8 cellular contexts compared by ENCODE assay signal in genomic region chrX:103254921-103255455, GRCh38. TPM values are rescaled to one million over a fixed set of nuclear protein-coding genes. Genes with fewer than 3 reads are reported as not detected.
DNase-seq lines count a peak whose midpoint lies in the region; ATAC-seq, FAIRE-seq and TF ChIP-seq lines count a peak whose summit lies in the region.

TCEAL8 (minus strand) TSS chrX:103255155; CDS start chrX:103253979, 1,176 bp downstream.

- in situ Hi-C loops in GM13976 (cut with MboI; ENCODE audit: low sequenced_read_pairs, unreplicated experiment) = no loop called here
- in situ Hi-C loops in GM12878 (cut with MboI) = no loop called here
- in situ Hi-C loops in HAP-1 (cut with MboI; ENCODE audit: low sequenced_read_pairs) = no loop called here

- peak; percentile 85 for FAIRE-seq in GM12878 (lab: Jason Lieb, UNC)

- 19% methylated on average over 22 of the region's 22 CpGs for WGBS in GM12878 (ENCODE audit: insufficient coverage, insufficient replicate concordance, low lambda C conversion rate, missing lambda C conversion rate)

- peak within 1 kb of the TSS; percentile 69 for H3K4me3 ChIP-seq in GM12878
- no peak within 1 kb of the TSS for H3K4me3 ChIP-seq in HAP-1

- peak within 1 kb of the TSS; percentile 80 for H3K9ac ChIP-seq in GM12878 (ENCODE audit: control insufficient read depth, insufficient read depth, low read length)

- RAD21 ChIA-PET in GM12878 (lab: Charles Lee; ENCODE audit: unreplicated experiment) = no interaction called here

- H2AFZ ChIP-seq in GM12878 (ENCODE audit: control insufficient read depth, low read depth, low read length) = peak within 1 kb of the TSS; percentile 91

- no TSS peak for BruUV-seq in GM12878 (replicated peaks; lab: Mats Ljungman, UMichigan)

- POLR2A ChIA-PET in GM12878 (lab: Charles Lee) = interaction anchor here (1.0 kb wide), 1 partner anchor 1836 kb away, joined by 4 read pairs; no protein-coding TSS in a partner anchor

- SMC1A ChIA-PET in GM12878 (lab: Charles Lee; ENCODE audit: uncharacterized antibody, unreplicated experiment) = interaction anchor here (1.2 kb wide), 1 partner anchor 209 kb away, joined by 4 read pairs; no protein-coding TSS in a partner anchor

- TF ChIP-seq EP300 in GM12878 (IDR thresholded peaks at IDR 0.05; ENCODE audit: borderline replicate concordance in 1 of 2, control insufficient read depth in 1 of 2, low read depth in 2 of 2, low read length in 2 of 2) = no peak

- TF ChIP-seq POLR2A in GM12878 (IDR thresholded peaks at IDR 0.05; ENCODE audit: low read depth, low read length) = peak; percentile 39; the same call in 1 of the 2 replicates

- intact Hi-C loops in GM12878 (cut with micrococcal nuclease; ENCODE audit: unreplicated experiment) = no loop called here

- peak; percentile 51 for DNase-seq in GM13976 (ENCODE audit: low spot score)
- peak; percentile 81 for DNase-seq in NCI-H1694 (lab: John Stamatoyannopoulos, UW)
- peak; percentile 41 for DNase-seq in T-helper 22 cell (ENCODE audit: low read depth)
- peak; percentile 21 for DNase-seq in GM12878 (ENCODE audit: low read depth, low spot score)
- peak in 49 of 51 donors; percentile 1 to 87 (median 59) for DNase-seq in hypothalamus (lab: John Stamatoyannopoulos, UW)
- DNase-seq in retina = peak; percentile 85
- DNase-seq in HAP-1 (ENCODE audit: low spot score in 2 of 2) = no peak

- peak within 1 kb of the TSS; percentile 72 for H3K27ac ChIP-seq in GM12878 (ENCODE audit: control insufficient read depth, insufficient read depth)

- ATAC-seq in HG02852 (IDR thresholded peaks at IDR 0.05; ENCODE audit: unreplicated experiment) = peak; percentile 98
- peak; percentile 94 for ATAC-seq in GM12878

- H3K27me3 ChIP-seq in GM12878 (replicated peaks in 1 of 2; ENCODE audit: control insufficient read depth in 2 of 2, insufficient read depth in 2 of 2, low read length in 1 of 2) (no peaks in the 10 kb centered on the region), HAP-1 (ENCODE audit: low read depth) (no peaks in the 10 kb centered on the region; the same call in 1 of the 2 replicates)

- peak within 1 kb of the TSS; percentile 81 for H3K4me2 ChIP-seq in GM12878 (ENCODE audit: control insufficient read depth, insufficient read depth)

- CTCF ChIA-PET in GM12878 (lab: Yijun Ruan, JAX) = no interaction called here

- no peak for TF ChIP-seq RAD21 in GM12878 (IDR thresholded peaks at IDR 0.05; ENCODE audit: insufficient read depth, low read depth, low read length)

- no peaks in the 10 kb centered on the region; the same call in 1 of the 2 replicates for H4K20me1 ChIP-seq in GM12878 (ENCODE audit: control insufficient read depth, insufficient read depth)

- no peak for TF ChIP-seq CTCF in GM13976 (IDR thresholded peaks at IDR 0.05; ENCODE audit: borderline replicate concordance, control extremely low read depth, extremely low read depth, insufficient read depth, missing control alignments)
- no peak for TF ChIP-seq CTCF in GM12878 (IDR thresholded peaks at IDR 0.05 in 2 of 3, conservative IDR thresholded peaks at IDR 0.05 in 1 of 3; ENCODE audit: control insufficient read depth in 2 of 3, extremely low read depth in 1 of 3, insufficient read depth in 1 of 3, low read depth in 3 of 3, low read length in 3 of 3)

- H3K4me1 ChIP-seq in GM12878 (ENCODE audit: control insufficient read depth, insufficient read depth, low read length) (peaks cover 3% of the 10 kb centered on the region; the same call in 1 of the 2 replicates), HAP-1 (no peaks in the 10 kb centered on the region)

- peaks cover 8% of the 10 kb centered on the region for H3K79me2 ChIP-seq in GM12878 (ENCODE audit: control insufficient read depth, insufficient read depth, low read length)

- H3K36me3 ChIP-seq in GM12878 (ENCODE audit: control insufficient read depth in 2 of 2, insufficient read depth in 2 of 2, low read length in 1 of 2) (no peaks in the 10 kb centered on the region), HAP-1 (replicated peaks) (no peaks in the 10 kb centered on the region)

- H3K9me3 ChIP-seq in GM12878 (replicated peaks; ENCODE audit: control insufficient read depth, insufficient read depth, low read length) = no peaks in the 10 kb centered on the region
- no peaks in the 10 kb centered on the region for H3K9me3 ChIP-seq in HAP-1

TF ChIP-seq in GM12878, 131 proteins besides CTCF, POLR2A, EP300 and RAD21:
- TF ChIP-seq JUND (IDR thresholded peaks at IDR 0.05; ENCODE audit: low read depth, low read length) = no peak
- TF ChIP-seq TBL1XR1 (IDR thresholded peaks at IDR 0.05; ENCODE audit: low read depth, low read length) = 0 out of 2 replicates have a peak, but pooled peaks have one; percentile 16
- TF ChIP-seq LARP7 (IDR thresholded peaks at IDR 0.05) = 0 out of 2 replicates have a peak, but pooled peaks have one; percentile 12
- TF ChIP-seq PKNOX1 (IDR thresholded peaks at IDR 0.05) = peak; percentile 82
- TF ChIP-seq BHLHE40 (IDR thresholded peaks at IDR 0.05; ENCODE audit: borderline replicate concordance in 1 of 2, low read depth in 2 of 2, low read length in 1 of 2) = peak; percentile 61 to 89; a peak in 3 of 4 replicates
- no peak for TF ChIP-seq NFIC (IDR thresholded peaks at IDR 0.05; ENCODE audit: low read depth, low read length)
- TF ChIP-seq CREB1 (IDR thresholded peaks at IDR 0.05; ENCODE audit: low read depth) = peak; percentile 86
- TF ChIP-seq POLR2AphosphoS5 (IDR thresholded peaks at IDR 0.05; ENCODE audit: low read length) = 0 out of 2 replicates have a peak, but pooled peaks have one; percentile 22
- TF ChIP-seq CREM (IDR thresholded peaks at IDR 0.05; ENCODE audit: low read depth) = peak; percentile 66
- peak; percentile 68 for TF ChIP-seq USF1 (IDR thresholded peaks at IDR 0.05; ENCODE audit: borderline replicate concordance, extremely low read length, insufficient read depth, low read depth, low read length)
- no peak for TF ChIP-seq TCF3 (IDR thresholded peaks at IDR 0.05; ENCODE audit: borderline replicate concordance, insufficient read depth, low read depth, low read length)
- TF ChIP-seq USF2 (IDR thresholded peaks at IDR 0.05; ENCODE audit: borderline replicate concordance, low read depth, low read length) = peak; percentile 49
- peak; percentile 88 for TF ChIP-seq RAD51 (IDR thresholded peaks at IDR 0.05)
- no peak for TF ChIP-seq EED (IDR thresholded peaks at IDR 0.05; ENCODE audit: low read depth)
TF ChIP-seq in GM12878: peak in this region for 10.

RNA-seq across cellular contexts. Expression of gene TCEAL8, which starts in this region (rescaled TPM):
- total RNA-seq in GM12878 (2013; cell fraction: nucleolus; rRNA removed) = 6.1 and 8.9 TPM in 2 replicates
- total RNA-seq in GM12878 (2014; rRNA removed) (33.7 and 52.5 TPM in 2 replicates), GM12878 (2014; rRNA removed; fragmentation: Illumina TruSeq; extraction: Trizol) (63.0 and 65.6 TPM in 2 replicates), GM12878 (2021) (27.6 and 28.4 TPM in 2 replicates)
- polyA plus RNA-seq in GM12878 (2011; ENCODE audit: low read depth) = 33.0 TPM
- polyA plus RNA-seq in GM12878 (2011; rRNA removed) (55.8 and 83.2 TPM in 2 replicates), GM12878 (2014; fragmentation: Illumina TruSeq; extraction: Trizol) (69.2 and 95.7 TPM in 2 replicates), GM12878 (2014; fragmentation: Nextera tagmentation; extraction: Ambion mirVana) (100 to 1,000 TPM in 1 of 2 experiments, 10 to 100 TPM in 1; 86.8 to 123 TPM), GM12878 (2014; rRNA removed) (32.9 and 45.9 TPM in 2 replicates), GM12878 (2016; fragmentation: Nextera tagmentation; extraction: Ambion mirVana) (10 to 100 TPM; 57.7 to 59.6 TPM)
- polyA plus RNA-seq in GM12878 (2011; cell fraction: cytosol; rRNA removed) = 14.2 and 14.3 TPM in 2 replicates
- polyA plus RNA-seq in GM12878 (2011; cell fraction: nucleus; rRNA removed) = 12.6 TPM in 2 replicates
- 38.3 and 47.1 TPM in 2 replicates for polyA plus RNA-seq in GM12878 (2012)
- polyA minus RNA-seq in GM12878 (2011; rRNA and poly(A)+ RNA removed) = 8.2 and 10.2 TPM in 2 replicates
- polyA minus RNA-seq in GM12878 (2011; cell fraction: cytosol; rRNA and poly(A)+ RNA removed) = 6.3 and 6.7 TPM in 2 replicates
- polyA minus RNA-seq in GM12878 (2011; cell fraction: nucleus; rRNA and poly(A)+ RNA removed) = 3.6 TPM in 2 replicates

Comparison
In these comparisons a context has a peak if more than half of its experiments do, and no peak if none do; other contexts are left out.
1. DNase-seq: peak in GM13976 (single experiment), NCI-H1694 (single experiment), T-helper 22 cell (single experiment), GM12878 (single experiment), hypothalamus (49 of 51) and retina (single experiment); none in HAP-1 (0 of 2).